Comparison of ENCODE assay signal across 10 cellular contexts in genomic region chr14:32010561-32011188, GRCh38.
A peak's percentile ranks its signal among the peaks of the same experiment; 100 is the strongest.
DNase-seq lines count a peak whose midpoint lies in the region; ATAC-seq and TF ChIP-seq lines count a peak whose summit lies in the region.
"Had no signal": no experiment of that assay in that cellular context is flagged by ENCODE, and none has a peak within 500 bp of the region (broad histone marks: within the 10 kb centered on the region; RNA-seq: fewer than 3 reads in every experiment).

No MANE protein-coding gene starts in this region.

- DNase-seq in cardiac muscle cell (ENCODE audit: low read depth in 1 of 2, low spot score in 1 of 2) (peak in 1 of 2 donors; percentile 31), Right ventricle myocardium superior (no peak), RWPE1 (ENCODE audit: low spot score) (peak; percentile 69), fibroblast of the aortic adventitia (ENCODE audit: low read depth) (peak; percentile 39), esophagus squamous epithelium (lab: John Stamatoyannopoulos, UW) (no peak)
- DNase-seq in stimulated activated naive B cell treated with anti-CD40 and anti-IgM and Interleukin-4, amounts not matched to agents 10 μg/mL and 1 μg/mL and 100 μg/mL, for 72 hours: no peak
- DNase-seq in natural killer cell treated with Interleukin-12 subunit alpha and Interleukin-12 subunit beta and Interleukin-15 and Interleukin-18, amount 100 ng/mL, for 72 hours (ENCODE audit: low spot score): no peak
- DNase-seq: amniotic stem cell, NCI-H2107 had no signal

- CTCF ChIA-PET in RWPE1 (lab: Yijun Ruan, JAX): interaction anchor here (0.5 to 0.8 kb wide), 3 partner anchors 14 to 680 kb away, joined by 3 to 5 read pairs (median 3); no protein-coding TSS in a partner anchor

- H3K4me1 ChIP-seq in cardiac muscle cell (ENCODE audit: low read depth) (peaks cover 29% of the 10 kb centered on the region), esophagus squamous epithelium (peaks cover 0 to 20% (median 18%) of the 10 kb centered on the region in 3 donors)

- H3K36me3 ChIP-seq in cardiac muscle cell: no peaks in the 10 kb centered on the region
- H3K36me3 ChIP-seq in esophagus squamous epithelium: no peaks in the 10 kb centered on the region

- no peak overlapping the region for H3K4me3 Mint-ChIP-seq in stimulated activated naive B cell treated with anti-CD40 and anti-IgM and Interleukin-4, amounts not matched to agents 10 μg/mL and 1 μg/mL and 100 μg/mL, for 72 hours
- no peak overlapping the region for H3K4me3 Mint-ChIP-seq in natural killer cell treated with Interleukin-12 subunit alpha and Interleukin-12 subunit beta and Interleukin-15 and Interleukin-18, amount 100 ng/mL, for 72 hours

- POLR2A ChIA-PET in RWPE1 (lab: Yijun Ruan, JAX; ENCODE audit: low non-redundant PET): interaction anchor here (0.5 kb wide), 1 partner anchor 41 kb away, joined by 3 read pairs; no protein-coding TSS in a partner anchor

- intact Hi-C loops in Right ventricle myocardium superior (cut with DNase I) (no loop called here), esophagus squamous epithelium (cut with DNase I) (no loop called here)

- H3K9me3 ChIP-seq in cardiac muscle cell (ENCODE audit: low read depth) (no peaks in the 10 kb centered on the region), esophagus squamous epithelium (no peaks in the 10 kb centered on the region)

- TF ChIP-seq POLR2A in esophagus squamous epithelium (IDR thresholded peaks at IDR 0.05): no peak

- peaks cover 0 to 4% of the 10 kb centered on the region in 2 donors for H3K36me3 Mint-ChIP-seq in stimulated activated naive B cell treated with anti-CD40 and anti-IgM and Interleukin-4, amounts not matched to agents 10 μg/mL and 1 μg/mL and 100 μg/mL, for 72 hours
- H3K36me3 Mint-ChIP-seq in natural killer cell treated with Interleukin-12 subunit alpha and Interleukin-12 subunit beta and Interleukin-15 and Interleukin-18, amount 100 ng/mL, for 72 hours: no peaks in the 10 kb centered on the region

- TF ChIP-seq CTCF in cardiac muscle cell (IDR thresholded peaks at IDR 0.05; ENCODE audit: low read depth, low read length) (no peak), RWPE1 (conservative IDR thresholded peaks at IDR 0.05; ENCODE audit: low read depth) (no peak), fibroblast of the aortic adventitia (IDR thresholded peaks at IDR 0.05; ENCODE audit: insufficient read depth, low read length) (no peak), esophagus squamous epithelium (IDR thresholded peaks at IDR 0.05) (no peak)

- WGBS in esophagus squamous epithelium, 2 donors: 86 to 94% methylated on average over 7 of the region's 7 CpGs

- H3K4me3 ChIP-seq in cardiac muscle cell: no peak overlapping the region
- H3K4me3 ChIP-seq in fibroblast of the aortic adventitia (ENCODE audit: low read depth, low read length): no peak overlapping the region
- no peak overlapping the region for H3K4me3 ChIP-seq in esophagus squamous epithelium

- H3K27me3 ChIP-seq in cardiac muscle cell: no peaks in the 10 kb centered on the region
- H3K27me3 ChIP-seq in esophagus squamous epithelium: no peaks in the 10 kb centered on the region

- peak overlapping the region; percentile 33 for H3K27ac Mint-ChIP-seq in stimulated activated naive B cell treated with anti-CD40 and anti-IgM and Interleukin-4, amounts not matched to agents 10 μg/mL and 1 μg/mL and 100 μg/mL, for 72 hours
- no peak overlapping the region for H3K27ac Mint-ChIP-seq in natural killer cell treated with Interleukin-12 subunit alpha and Interleukin-12 subunit beta and Interleukin-15 and Interleukin-18, amount 100 ng/mL, for 72 hours

- peak overlapping the region; percentile 71 for H3K27ac ChIP-seq in cardiac muscle cell
- no peak overlapping the region for H3K27ac ChIP-seq in RWPE1
- no peak overlapping the region for H3K27ac ChIP-seq in esophagus squamous epithelium

- no peaks in the 10 kb centered on the region for H3K27me3 Mint-ChIP-seq in stimulated activated naive B cell treated with anti-CD40 and anti-IgM and Interleukin-4, amounts not matched to agents 10 μg/mL and 1 μg/mL and 100 μg/mL, for 72 hours
- H3K27me3 Mint-ChIP-seq in natural killer cell treated with Interleukin-12 subunit alpha and Interleukin-12 subunit beta and Interleukin-15 and Interleukin-18, amount 100 ng/mL, for 72 hours: peaks cover 8% of the 10 kb centered on the region in 2 donors

- ATAC-seq in Right ventricle myocardium superior (ENCODE audit: poor library complexity) (no peak), GM21528 (IDR thresholded peaks at IDR 0.05; ENCODE audit: low FRiP score, unreplicated experiment) (no peak)
- ATAC-seq in stimulated activated naive B cell treated with anti-CD40 and anti-IgM and Interleukin-4, amounts not matched to agents 10 μg/mL and 1 μg/mL and 100 μg/mL, for 72 hours (replicated peaks): peak; percentile 24 to 31
- ATAC-seq in natural killer cell treated with Interleukin-12 subunit alpha and Interleukin-12 subunit beta and Interleukin-15 and Interleukin-18, amount 100 ng/mL, for 72 hours: no peak

- H3K9me3 Mint-ChIP-seq in stimulated activated naive B cell treated with anti-CD40 and anti-IgM and Interleukin-4, amounts not matched to agents 10 μg/mL and 1 μg/mL and 100 μg/mL, for 72 hours: no peaks in the 10 kb centered on the region
- H3K9me3 Mint-ChIP-seq in natural killer cell treated with Interleukin-12 subunit alpha and Interleukin-12 subunit beta and Interleukin-15 and Interleukin-18, amount 100 ng/mL, for 72 hours: no peaks in the 10 kb centered on the region

- H3K4me1 Mint-ChIP-seq in stimulated activated naive B cell treated with anti-CD40 and anti-IgM and Interleukin-4, amounts not matched to agents 10 μg/mL and 1 μg/mL and 100 μg/mL, for 72 hours: peaks cover 29 to 61% of the 10 kb centered on the region in 2 donors
- no peaks in the 10 kb centered on the region for H3K4me1 Mint-ChIP-seq in natural killer cell treated with Interleukin-12 subunit alpha and Interleukin-12 subunit beta and Interleukin-15 and Interleukin-18, amount 100 ng/mL, for 72 hours (ENCODE audit: low read depth in 2 of 2)

Comparison
In these comparisons a context has a peak if more than half of its experiments do, and no peak if none do; other contexts are left out.
1. DNase-seq: peak in RWPE1 (single experiment) and fibroblast of the aortic adventitia (single experiment); none in Right ventricle myocardium superior (single experiment), stimulated activated naive B cell treated with anti-CD40 and anti-IgM and Interleukin-4, amounts not matched to agents 10 μg/mL and 1 μg/mL and 100 μg/mL, for 72 hours (single experiment), esophagus squamous epithelium (single experiment) and natural killer cell treated with Interleukin-12 subunit alpha and Interleukin-12 subunit beta and Interleukin-15 and Interleukin-18, amount 100 ng/mL, for 72 hours (single experiment).
2. ATAC-seq: peak in stimulated activated naive B cell treated with anti-CD40 and anti-IgM and Interleukin-4, amounts not matched to agents 10 μg/mL and 1 μg/mL and 100 μg/mL, for 72 hours (2 of 2); none in Right ventricle myocardium superior (single experiment), GM21528 (single experiment) and natural killer cell treated with Interleukin-12 subunit alpha and Interleukin-12 subunit beta and Interleukin-15 and Interleukin-18, amount 100 ng/mL, for 72 hours (0 of 2).